30 cellular contexts compared by ENCODE assay signal in the genomic region with DNA sequence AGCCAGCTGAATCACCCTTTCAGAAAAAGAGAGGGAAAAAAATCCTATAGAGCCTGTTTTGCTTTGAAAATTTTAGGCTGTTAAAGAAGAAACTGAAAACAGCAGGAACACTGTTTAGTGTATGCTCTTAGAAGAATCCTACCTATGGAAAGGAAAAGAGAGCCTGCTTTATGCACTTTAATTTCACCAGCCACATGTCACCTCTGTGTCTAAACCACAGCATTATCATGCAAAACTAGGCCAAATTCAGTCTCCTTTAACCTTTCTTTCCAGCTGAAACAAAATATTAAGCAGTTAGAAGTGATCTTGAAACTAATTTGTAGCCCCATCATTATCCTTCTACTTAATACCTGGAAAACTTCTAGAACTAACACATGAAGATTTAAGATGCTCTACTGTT.
"Had no signal": no experiment of that assay in that cellular context is flagged by ENCODE, and none has a peak within 500 bp of the region (broad histone marks: within the 10 kb centered on the region; RNA-seq: fewer than 3 reads in every experiment).

No MANE protein-coding gene starts in this region.

- H3K36me3 Mint-ChIP-seq: activated CD4-positive, alpha-beta memory T cell treated with anti-CD3 and anti-CD28 coated beads for 36 hours had no signal

- H3K4me1 ChIP-seq: adrenal gland, gastrocnemius medialis, lower lobe of right lung, right atrium auricular region, tibial nerve had no signal

- H3K27ac Mint-ChIP-seq: activated CD4-positive, alpha-beta memory T cell treated with anti-CD3 and anti-CD28 coated beads for 36 hours; activated CD4-positive, alpha-beta T cell treated with anti-CD3 and anti-CD28 coated beads, Interleukin-2, amount 10 ng/mL, durations not matched to agents 24 days and 14 days; activated naive CD4-positive, alpha-beta T cell treated with anti-CD3 and anti-CD28 coated beads for 36 hours; activated naive CD8-positive, alpha-beta T cell treated with anti-CD3 and anti-CD28 coated beads for 36 hours; activated T-helper 1 cell treated with anti-CD3 and anti-CD28 coated beads, Interleukin-12 subunit alpha, Interleukin-12 subunit beta, Interleukin-2, Interleukin-4 antibody, amounts not matched to agents 30 ng/mL and 10 ng/mL and 1 ng/mL, durations not matched to agents 14 hours and 24 hours and 36 hours; nephron; T-helper 17 cell had no signal

- H3K4me3 Mint-ChIP-seq: activated CD4-positive, alpha-beta memory T cell treated with anti-CD3 and anti-CD28 coated beads for 36 hours; activated CD4-positive, alpha-beta T cell treated with anti-CD3 and anti-CD28 coated beads, Interleukin-2, amount 10 ng/mL, durations not matched to agents 24 days and 14 days; activated naive CD4-positive, alpha-beta T cell treated with anti-CD3 and anti-CD28 coated beads for 36 hours; activated naive CD8-positive, alpha-beta T cell treated with anti-CD3 and anti-CD28 coated beads for 36 hours; activated T-helper 1 cell treated with anti-CD3 and anti-CD28 coated beads, Interleukin-12 subunit alpha, Interleukin-12 subunit beta, Interleukin-2, Interleukin-4 antibody, amounts not matched to agents 30 ng/mL and 10 ng/mL and 1 ng/mL, durations not matched to agents 14 hours and 24 hours and 36 hours; nephron; T-helper 17 cell had no signal

- H3K36me3 ChIP-seq: adrenal gland, brain microvascular endothelial cell, gastrocnemius medialis, lower lobe of right lung, right atrium auricular region, tibial nerve, WERI-Rb-1 had no signal

- DNase-seq: activated CD4-positive, alpha-beta memory T cell treated with anti-CD3 and anti-CD28 coated beads for 36 hours; activated CD4-positive, alpha-beta T cell treated with anti-CD3 and anti-CD28 coated beads, Interleukin-2, amount 10 ng/mL, durations not matched to agents 24 days and 14 days; activated CD4-positive, CD25-positive, alpha-beta regulatory T cell treated with anti-CD3 and anti-CD28 coated beads, Interleukin-2, amount 50 U/mL, for 72 hours; activated CD8-positive, alpha-beta memory T cell treated with anti-CD3 and anti-CD28 coated beads, Interleukin-2, amount 50 U/mL, for 4 hours; activated effector memory CD4-positive, alpha-beta T cell treated with anti-CD3 and anti-CD28 coated beads, Interleukin-2, amount 50 U/mL, for 16 hours; activated naive CD4-positive, alpha-beta T cell treated with anti-CD3 and anti-CD28 coated beads for 36 hours; activated naive CD8-positive, alpha-beta T cell treated with anti-CD3 and anti-CD28 coated beads for 36 hours; activated T-cell treated with anti-CD3 and anti-CD28 coated beads, Interleukin-2, amount 50 U/mL, for 1 hour; adrenal gland; aorta; brain microvascular endothelial cell; dorsolateral prefrontal cortex; effector memory CD4-positive, alpha-beta T cell; erythroblast; gastrocnemius medialis; hippocampal formation; lower lobe of right lung; mesenchymal stem cell; stimulated activated CD4-positive, alpha-beta T cell treated with anti-CD3 and anti-CD28 coated beads, Interleukin-15, amount 100 ng/mL, for 24 hours; stimulated activated CD4-positive, alpha-beta T cell treated with anti-CD3 and anti-CD28 coated beads, Interleukin-2, amount 100 ng/mL, for 24 hours; stimulated activated naive CD4-positive, alpha-beta T cell treated with Interleukin-2 at 50 U/mL for 16 hours; T-helper 17 cell; T1000; WERI-Rb-1 had no signal

- H3K27me3 Mint-ChIP-seq: activated CD4-positive, alpha-beta memory T cell treated with anti-CD3 and anti-CD28 coated beads for 36 hours; activated CD4-positive, alpha-beta T cell treated with anti-CD3 and anti-CD28 coated beads, Interleukin-2, amount 10 ng/mL, durations not matched to agents 24 days and 14 days; activated naive CD8-positive, alpha-beta T cell treated with anti-CD3 and anti-CD28 coated beads for 36 hours; T-helper 17 cell had no signal

- H3K4me1 Mint-ChIP-seq: activated CD4-positive, alpha-beta T cell treated with anti-CD3 and anti-CD28 coated beads, Interleukin-2, amount 10 ng/mL, durations not matched to agents 24 days and 14 days; activated naive CD8-positive, alpha-beta T cell treated with anti-CD3 and anti-CD28 coated beads for 36 hours; nephron; T-helper 17 cell had no signal

- H3K27me3 ChIP-seq: adrenal gland, brain microvascular endothelial cell, dorsolateral prefrontal cortex, gastrocnemius medialis, right atrium auricular region, tibial nerve had no signal

- ATAC-seq: gastrocnemius medialis, left lobe of liver, lower lobe of right lung, T-helper 17 cell had no signal

- H3K4me3 ChIP-seq: adrenal gland, coronary artery, dorsolateral prefrontal cortex, gastrocnemius medialis, lower lobe of right lung, right atrium auricular region, tibial nerve had no signal

- H3K9me3 Mint-ChIP-seq: activated CD4-positive, alpha-beta memory T cell treated with anti-CD3 and anti-CD28 coated beads for 36 hours; activated CD4-positive, alpha-beta T cell treated with anti-CD3 and anti-CD28 coated beads, Interleukin-2, amount 10 ng/mL, durations not matched to agents 24 days and 14 days; activated naive CD4-positive, alpha-beta T cell treated with anti-CD3 and anti-CD28 coated beads for 36 hours; activated naive CD8-positive, alpha-beta T cell treated with anti-CD3 and anti-CD28 coated beads for 36 hours; activated T-helper 1 cell treated with anti-CD3 and anti-CD28 coated beads, Interleukin-12 subunit alpha, Interleukin-12 subunit beta, Interleukin-2, Interleukin-4 antibody, amounts not matched to agents 30 ng/mL and 10 ng/mL and 1 ng/mL, durations not matched to agents 14 hours and 24 hours and 36 hours; nephron had no signal

- H3K9me3 ChIP-seq: adrenal gland, gastrocnemius medialis, lower lobe of right lung, right atrium auricular region, tibial nerve had no signal

- H3K27ac ChIP-seq: adrenal gland, brain microvascular endothelial cell, coronary artery, dorsolateral prefrontal cortex, gastrocnemius medialis, lower lobe of right lung, right atrium auricular region, tibial nerve, WERI-Rb-1 had no signal
